In the genomic region with DNA sequence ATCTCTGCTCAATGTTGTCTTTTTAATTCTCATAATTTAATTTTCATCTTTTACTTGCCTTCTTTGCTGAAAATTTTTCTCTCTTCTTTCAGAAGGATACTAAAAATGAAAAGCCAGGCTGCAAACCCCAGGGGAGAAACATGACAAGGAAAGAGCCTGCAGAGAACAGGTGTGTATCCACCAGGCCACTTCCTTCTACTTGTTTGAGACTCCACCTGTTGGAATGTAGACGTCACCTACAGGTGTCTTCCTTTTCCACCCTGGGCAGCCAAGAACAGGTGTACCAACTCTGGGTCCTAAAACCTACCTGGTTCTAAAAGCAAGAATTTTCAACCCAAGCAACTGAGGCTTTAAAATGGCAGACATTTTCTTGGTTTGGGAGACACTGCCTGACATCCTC, we compare ENCODE assay signal across 22 cellular contexts.
DNase-seq lines count a peak whose midpoint lies in the region; ATAC-seq and TF ChIP-seq lines count a peak whose summit lies in the region.
"Had no signal": no experiment of that assay in that cellular context is flagged by ENCODE, and none has a peak within 500 bp of the region (broad histone marks: within the 10 kb centered on the region; RNA-seq: fewer than 3 reads in every experiment).

No MANE protein-coding gene starts in this region.

- H3K36me3 Mint-ChIP-seq in activated T-cell treated with anti-CD3 and anti-CD28 coated beads, Interleukin-2, amount 50 U/mL, for 4 hours (ENCODE audit: insufficient read depth), result no peaks in the 10 kb centered on the region
- H3K36me3 Mint-ChIP-seq: memory B cell; naive thymus-derived CD8-positive, alpha-beta T cell had no signal

- in situ Hi-C loops in transverse colon (cut with MboI; ENCODE audit: low pct_ligation_motif_present in 1 of 4, low pct_unique_long_range_greater_than_20kb in 1 of 4, low sequenced_read_pairs in 3 of 4), result no loop called here

- peak overlapping the region; percentile 2 to 57 (median 36) for H3K4me3 ChIP-seq in transverse colon
- H3K4me3 ChIP-seq: dorsolateral prefrontal cortex, testis had no signal

- intact Hi-C loops in transverse colon (cut with DNase I; ENCODE audit: low total_unique reads), result no loop called here

- no peaks in the 10 kb centered on the region for H3K27me3 ChIP-seq in transverse colon
- H3K27me3 ChIP-seq: dorsolateral prefrontal cortex, foreskin keratinocyte, testis had no signal

- peak; percentile 31 for DNase-seq in SIG-M5 treated with dmso at 0.1 percent for 504 hours (lab: John Stamatoyannopoulos, UW; ENCODE audit: unreplicated experiment)
- no peak for DNase-seq in SIG-M5 (lab: John Stamatoyannopoulos, UW)
- peak; percentile 26 for DNase-seq in NCI-H146 treated with DMSO at 0.1 percent for 48 hours (lab: John Stamatoyannopoulos, UW; ENCODE audit: unreplicated experiment)
- DNase-seq in transverse colon, result peak; percentile 83
- DNase-seq in activated T-cell treated with anti-CD3 and anti-CD28 coated beads, Interleukin-2, amount 50 U/mL, for 4 hours, result no peak
- no peak for DNase-seq in UCSD-AML1 (lab: John Stamatoyannopoulos, UW; ENCODE audit: unreplicated experiment)
- no peak for DNase-seq in H4 (ENCODE audit: low spot score)
- DNase-seq: activated CD4-positive, alpha-beta T cell treated with anti-CD3 and anti-CD28 coated beads, Interleukin-2, amount 50 U/mL, for 4 hours; activated gamma-delta T cell treated with Interleukin-2 at 50 U/mL for 16 hours; dorsolateral prefrontal cortex; foreskin keratinocyte; hypothalamus; kidney; naive thymus-derived CD8-positive, alpha-beta T cell; SHP77; testis had no signal

- no peaks in the 10 kb centered on the region for H3K36me3 ChIP-seq in transverse colon

- H3K9me3 Mint-ChIP-seq in activated T-cell treated with anti-CD3 and anti-CD28 coated beads, Interleukin-2, amount 50 U/mL, for 4 hours, result no peaks in the 10 kb centered on the region

- peaks cover 0 to 20% (median 0%) of the 10 kb centered on the region in 4 donors for H3K4me1 ChIP-seq in transverse colon
- H3K4me1 ChIP-seq: Caco-2, foreskin keratinocyte, parathyroid adenoma, testis had no signal

- no peak for TF ChIP-seq CTCF in transverse colon (IDR thresholded peaks at IDR 0.05)

- no peak overlapping the region for H3K4me3 Mint-ChIP-seq in activated T-cell treated with anti-CD3 and anti-CD28 coated beads, Interleukin-2, amount 50 U/mL, for 4 hours
- H3K4me3 Mint-ChIP-seq: B cell; memory B cell; naive thymus-derived CD8-positive, alpha-beta T cell had no signal

- peaks cover 7% of the 10 kb centered on the region for H3K27me3 Mint-ChIP-seq in activated T-cell treated with anti-CD3 and anti-CD28 coated beads, Interleukin-2, amount 50 U/mL, for 4 hours (ENCODE audit: low read depth)
- H3K27me3 Mint-ChIP-seq: memory B cell had no signal

- TF ChIP-seq POLR2A in transverse colon (IDR thresholded peaks at IDR 0.05), result peak; percentile 95

- H3K4me1 Mint-ChIP-seq in activated T-cell treated with anti-CD3 and anti-CD28 coated beads, Interleukin-2, amount 50 U/mL, for 4 hours (ENCODE audit: low read depth), result no peaks in the 10 kb centered on the region
- H3K4me1 Mint-ChIP-seq: B cell; memory B cell; naive thymus-derived CD8-positive, alpha-beta T cell had no signal

- H3K9me3 ChIP-seq in transverse colon, result no peaks in the 10 kb centered on the region
- H3K9me3 ChIP-seq: Caco-2, testis had no signal

- WGBS in transverse colon (ENCODE audit: low coverage in 1 of 2), 2 donors, result 32% methylated on average over 1 of the region's 1 CpG; no CpG with 5 or more reads in 1 of the 2 donors

- no peak for TF ChIP-seq EP300 in transverse colon (IDR thresholded peaks at IDR 0.05; ENCODE audit: low read depth)

- peak overlapping the region; percentile 75 to 83 (median 80) for H3K27ac ChIP-seq in transverse colon
- H3K27ac ChIP-seq: foreskin keratinocyte, parathyroid adenoma, testis, VCaP had no signal

- peak; percentile 93 for ATAC-seq in esophagus mucosa
- no peak for ATAC-seq in activated T-cell treated with anti-CD3 and anti-CD28 coated beads, Interleukin-2, amount 50 U/mL, for 4 hours
- ATAC-seq: foreskin keratinocyte; naive thymus-derived CD8-positive, alpha-beta T cell had no signal

Comparison
In these comparisons a context has a peak if more than half of its experiments do, and no peak if none do; other contexts are left out.
1. DNase-seq: peak in SIG-M5 treated with dmso at 0.1 percent for 504 hours (single experiment), NCI-H146 treated with DMSO at 0.1 percent for 48 hours (single experiment) and transverse colon (single experiment); none in SIG-M5 (single experiment), activated T-cell treated with anti-CD3 and anti-CD28 coated beads, Interleukin-2, amount 50 U/mL, for 4 hours (single experiment), UCSD-AML1 (single experiment) and H4 (single experiment).